In the genomic region with DNA sequence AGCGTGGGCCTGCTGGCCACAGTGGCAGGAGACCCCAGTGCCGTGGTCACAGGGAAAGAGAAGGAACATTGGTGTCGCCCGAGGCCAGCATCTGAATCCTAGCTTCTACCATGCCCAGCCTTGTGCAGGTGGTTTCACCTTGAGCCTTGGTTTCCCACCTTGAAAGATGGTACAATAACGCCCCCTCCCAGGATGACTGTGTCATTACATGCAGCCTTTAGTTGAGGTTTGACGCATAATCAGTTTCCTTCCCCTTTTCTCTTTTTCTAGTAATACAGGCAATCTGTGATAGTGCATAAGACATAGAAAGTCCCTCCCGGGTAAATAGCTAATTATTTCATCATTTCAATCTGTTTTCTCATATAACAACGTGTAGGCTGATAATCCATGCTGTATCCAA, we compare ENCODE assay signal across 21 cellular contexts. TPM values are rescaled to one million over a fixed set of nuclear protein-coding genes. Genes with fewer than 3 reads are reported as not detected.
DNase-seq lines count a peak whose midpoint lies in the region; ATAC-seq, FAIRE-seq and TF ChIP-seq lines count a peak whose summit lies in the region.
"Had no signal": no experiment of that assay in that cellular context is flagged by ENCODE, and none has a peak within 500 bp of the region (broad histone marks: within the 10 kb centered on the region; RNA-seq: fewer than 3 reads in every experiment).

No MANE protein-coding gene starts in this region.

- H3K27ac Mint-ChIP-seq in H9: no peak overlapping the region
- H3K27ac Mint-ChIP-seq: activated CD4-positive, alpha-beta T cell treated with anti-CD3 and anti-CD28 coated beads, Interleukin-2, amount 10 ng/mL, durations not matched to agents 7 days and 5 days had no signal

- peaks cover 11% of the 10 kb centered on the region for H3K27me3 Mint-ChIP-seq in H9 (ENCODE audit: low read depth)

- DNase-seq in D721Med (ENCODE audit: insufficient read length, low spot score) (no peak), H9 (no peak), HepG2 (ENCODE audit: low spot score) (no peak), pons (ENCODE audit: low spot score) (no peak), DMS 273 (lab: John Stamatoyannopoulos, UW; ENCODE audit: unreplicated experiment) (no peak)
- DNase-seq in activated effector memory CD4-positive, alpha-beta T cell treated with anti-CD3 and anti-CD28 coated beads, Interleukin-2, amount 50 U/mL, for 16 hours: no peak
- DNase-seq in activated CD4-positive, alpha-beta T cell treated with anti-CD3 and anti-CD28 coated beads, Interleukin-2, amount 50 U/mL, for 4 hours: no peak
- DNase-seq: activated CD4-positive, alpha-beta T cell treated with anti-CD3 and anti-CD28 coated beads, Interleukin-2, amount 10 ng/mL, durations not matched to agents 7 days and 5 days; activated T-cell treated with anti-CD3 and anti-CD28 coated beads, Interleukin-2, amount 50 U/mL, for 48 hours; brain microvascular endothelial cell; HCEC 1CT; NCI-H1694 treated with DMSO at 0.1 percent for 48 hours; NCI-H226; NK-92 treated with Interleukin-12 subunit alpha and Interleukin-12 subunit beta, amount 100 ng/mL, for 24 hours; stimulated activated CD4-positive, alpha-beta T cell treated with anti-CD3 and anti-CD28 coated beads, Interleukin-2, amount 100 ng/mL, for 48 hours; substantia nigra had no signal

- H4K8ac ChIP-seq in H9 (replicated peaks; ENCODE audit: insufficient read length, low read depth, low read length): no peak overlapping the region

- no peak overlapping the region for H2BK15ac ChIP-seq in H9 (ENCODE audit: low read depth, low read length)

- H2BK120ac ChIP-seq in H9 (ENCODE audit: low read depth, low read length, poor library complexity, severe bottlenecking): no peak overlapping the region

- no peak for TF ChIP-seq POLR2A in HepG2 (IDR thresholded peaks at IDR 0.05; ENCODE audit: insufficient read depth in 1 of 2, low read depth in 2 of 2, low read length in 2 of 2)

- no peaks in the 10 kb centered on the region for H3K9me2 ChIP-seq in OCI-LY1 (ENCODE audit: low read depth, low read length)

- no peak for TF ChIP-seq RAD21 in HepG2 (CRISPR knock-in tag; IDR thresholded peaks at IDR 0.05)

- in situ Hi-C loops in HepG2 (cut with HindIII; ENCODE audit: extremely low pct_ligation_motif_present, low pct_unique_long_range_greater_than_20kb): no loop called here

- no peak overlapping the region for H3K23ac ChIP-seq in H9 (ENCODE audit: insufficient read length, low read depth, low read length)

- TF ChIP-seq CTCF in D721Med (IDR thresholded peaks at IDR 0.05; ENCODE audit: insufficient read depth, missing control alignments) (no peak), H9 (conservative IDR thresholded peaks at IDR 0.05) (peak; percentile 47), OCI-LY1 (IDR thresholded peaks at IDR 0.05; ENCODE audit: low read length) (peak; percentile 49; the same call in 1 of the 2 replicates), HepG2 (CRISPR knock-in tag; IDR thresholded peaks at IDR 0.05) (0 out of 2 replicates have a peak, but pooled peaks have one; percentile 8)

- no peak overlapping the region for H3K56ac ChIP-seq in H9 (ENCODE audit: insufficient read length, low read depth, low read length)

- intact Hi-C loops in HepG2 (cut with micrococcal nuclease; ENCODE audit: unreplicated experiment): no loop called here

- H3K4me1 ChIP-seq in H9 (ENCODE audit: insufficient read depth, low read length): no peaks in the 10 kb centered on the region
- H3K4me1 ChIP-seq in OCI-LY1 (ENCODE audit: insufficient read depth, low read length, severe bottlenecking): no peaks in the 10 kb centered on the region
- H3K4me1 ChIP-seq in HepG2 (ENCODE audit: insufficient read depth, low read length): peaks cover 5% of the 10 kb centered on the region; the same call in 1 of the 2 replicates
- H3K4me1 ChIP-seq: gastroesophageal sphincter, SJSA1 had no signal

- FAIRE-seq in D721Med (lab: Jason Lieb, UNC) (peak; percentile 60), HepG2 (lab: Jason Lieb, UNC) (no peak)

- H2AFZ ChIP-seq in H9 (ENCODE audit: low read length) (no peak overlapping the region), OCI-LY1 (ENCODE audit: low read length) (no peak overlapping the region), HepG2 (ENCODE audit: low read length) (no peak overlapping the region)
- H2AFZ ChIP-seq: parathyroid adenoma had no signal

- no peaks in the 10 kb centered on the region for H3K79me2 ChIP-seq in H9 (ENCODE audit: insufficient read depth, low read length)
- H3K79me2 ChIP-seq in OCI-LY1 (ENCODE audit: insufficient read depth, low read length): no peaks in the 10 kb centered on the region
- H3K79me2 ChIP-seq in HepG2 (ENCODE audit: insufficient read depth, low read length): no peaks in the 10 kb centered on the region
- H3K79me2 ChIP-seq: parathyroid adenoma had no signal

- H3K4me3 ChIP-seq in OCI-LY1 (ENCODE audit: low read depth, low read length, poor library complexity, severe bottlenecking): no peak overlapping the region
- no peak overlapping the region for H3K4me3 ChIP-seq in HepG2 (replicated peaks in 1 of 3; ENCODE audit: insufficient read depth in 1 of 3, low read depth in 2 of 3, low read length in 3 of 3)
- H3K4me3 ChIP-seq: gastroesophageal sphincter, SJSA1 had no signal

- no peak overlapping the region for H3K4me2 ChIP-seq in H9 (ENCODE audit: insufficient read depth, insufficient read length, low read length)
- no peak overlapping the region for H3K4me2 ChIP-seq in OCI-LY1 (ENCODE audit: low read length)
- H3K4me2 ChIP-seq in HepG2 (ENCODE audit: low read depth, low read length): no peak overlapping the region

- H3K9ac ChIP-seq in H9 (ENCODE audit: extremely low read depth, insufficient read length, low read length) (no peak overlapping the region), OCI-LY1 (ENCODE audit: low read length) (no peak overlapping the region), HepG2 (ENCODE audit: insufficient read depth, low read depth, low read length) (no peak overlapping the region)
- H3K9ac ChIP-seq: parathyroid adenoma had no signal

- no peak for ATAC-seq in HepG2
- ATAC-seq: gastroesophageal sphincter had no signal

- H3K9me3 ChIP-seq in H9 (ENCODE audit: control insufficient read depth, low read depth, low read length) (no peaks in the 10 kb centered on the region), OCI-LY1 (ENCODE audit: low read length) (no peaks in the 10 kb centered on the region), HepG2 (ENCODE audit: low read length) (peaks cover 11% of the 10 kb centered on the region)
- H3K9me3 ChIP-seq: gastroesophageal sphincter, SJSA1 had no signal

- no peak overlapping the region for H2BK12ac ChIP-seq in H9 (ENCODE audit: insufficient read length, low read depth, low read length)

- H3K27ac ChIP-seq in H9 (ENCODE audit: insufficient read length, low read depth, low read length) (no peak overlapping the region), OCI-LY1 (ENCODE audit: low read depth, low read length, poor library complexity, severe bottlenecking) (no peak overlapping the region), HepG2 (ENCODE audit: extremely low read length, insufficient read depth, low read length) (no peak overlapping the region)
- H3K27ac ChIP-seq: brain microvascular endothelial cell, gastroesophageal sphincter, parathyroid adenoma, SJSA1 had no signal

- no CpG with 5 or more reads among the region's 8 CpGs for WGBS in H9 (ENCODE audit: extremely low coverage, insufficient read length, low lambda C conversion rate)
- WGBS in HepG2 (ENCODE audit: low lambda C conversion rate): 9% methylated on average over 6 of the region's 8 CpGs

- H3K23me2 ChIP-seq in H9 (ENCODE audit: insufficient read length, low read depth, low read length, poor library complexity, severe bottlenecking): no peaks in the 10 kb centered on the region

- H3T11ph ChIP-seq in H9 (ENCODE audit: low read length): no peak overlapping the region

- H3K9me3 Mint-ChIP-seq in H9: peaks cover 39 to 48% of the 10 kb centered on the region in 2 experiments

- TF ChIP-seq EP300 in HepG2 (IDR thresholded peaks at IDR 0.05; ENCODE audit: low read depth in 2 of 2, low read length in 2 of 2) (no peak), HepG2 (CRISPR knock-in tag; IDR thresholded peaks at IDR 0.05; ENCODE audit: borderline replicate concordance) (no peak)

- H3K14ac ChIP-seq in H9 (ENCODE audit: insufficient read depth, low read length): no peak overlapping the region

- no peaks in the 10 kb centered on the region for H4K20me1 ChIP-seq in H9 (ENCODE audit: control insufficient read depth, insufficient read depth, insufficient read length)
- H4K20me1 ChIP-seq in OCI-LY1 (ENCODE audit: insufficient read depth, low read length): no peaks in the 10 kb centered on the region
- H4K20me1 ChIP-seq in HepG2 (ENCODE audit: insufficient read depth, low read length): no peaks in the 10 kb centered on the region

- no peaks in the 10 kb centered on the region for H3F3A ChIP-seq in OCI-LY1 (ENCODE audit: insufficient read depth, low read length)

- H3K79me1 ChIP-seq in H9 (ENCODE audit: insufficient read depth, low read depth, low read length, poor library complexity, severe bottlenecking): no peaks in the 10 kb centered on the region

- H4K5ac ChIP-seq in H9 (ENCODE audit: insufficient read length, low read depth, low read length): no peak overlapping the region

- H3K36me3 Mint-ChIP-seq in H9 (ENCODE audit: insufficient read depth in 1 of 3, low read depth in 3 of 3): peaks cover 11 to 17% (median 12%) of the 10 kb centered on the region in 3 experiments

- POLR2A ChIA-PET in HepG2 (lab: Yijun Ruan, JAX): no interaction called here

- H3K4me1 Mint-ChIP-seq in H9: no peaks in the 10 kb centered on the region
- H3K4me1 Mint-ChIP-seq: activated CD4-positive, alpha-beta T cell treated with anti-CD3 and anti-CD28 coated beads, Interleukin-2, amount 10 ng/mL, durations not matched to agents 7 days and 5 days had no signal

- no TSS peak for BruUV-seq in HepG2 (replicated peaks; lab: Mats Ljungman, UMichigan)

- H3K27me3 ChIP-seq in H9 (ENCODE audit: insufficient read depth, low read length): no peaks in the 10 kb centered on the region
- H3K27me3 ChIP-seq in OCI-LY1 (ENCODE audit: insufficient read depth, low read length): no peaks in the 10 kb centered on the region; the same call in 1 of the 2 replicates
- peaks cover 0 to 9% of the 10 kb centered on the region in 2 experiments; a peak in 1 of 5 replicates for H3K27me3 ChIP-seq in HepG2 (ENCODE audit: control insufficient read depth in 1 of 2, insufficient read depth in 2 of 2, low read length in 2 of 2)
- H3K27me3 ChIP-seq: brain microvascular endothelial cell, gastroesophageal sphincter, SJSA1 had no signal

- H3K4me3 Mint-ChIP-seq in H9: no peak overlapping the region
- H3K4me3 Mint-ChIP-seq: activated CD4-positive, alpha-beta T cell treated with anti-CD3 and anti-CD28 coated beads, Interleukin-2, amount 10 ng/mL, durations not matched to agents 7 days and 5 days had no signal

- CTCF ChIA-PET in HepG2 (lab: Yijun Ruan, JAX; ENCODE audit: low intra/inter-chr PET ratio, low total read pairs): no interaction called here

- H2BK5ac ChIP-seq in H9 (ENCODE audit: insufficient read length, low read length): no peak overlapping the region

- no peak overlapping the region for H2AK5ac ChIP-seq in H9 (ENCODE audit: insufficient read length, low read length)

- H4K91ac ChIP-seq in H9 (ENCODE audit: insufficient read length, low read depth, low read length): no peak overlapping the region

- no peak overlapping the region for H3K4ac ChIP-seq in H9 (ENCODE audit: low read depth, low read length)

- H2BK20ac ChIP-seq in H9 (ENCODE audit: low read depth, low read length, poor library complexity, severe bottlenecking): no peak overlapping the region

- no peak overlapping the region for H3K18ac ChIP-seq in H9 (ENCODE audit: insufficient read length, low read depth, low read length)

- H3K36me3 ChIP-seq in OCI-LY1 (ENCODE audit: insufficient read depth, low read length): no peaks in the 10 kb centered on the region
- H3K36me3 ChIP-seq in HepG2 (replicated peaks in 1 of 2; ENCODE audit: control insufficient read depth in 1 of 2, insufficient read depth in 2 of 2, low read length in 2 of 2): no peaks in the 10 kb centered on the region
- H3K36me3 ChIP-seq: brain microvascular endothelial cell, gastroesophageal sphincter, SJSA1 had no signal

RNA-seq across cellular contexts. Expression of gene ZNF407, which starts 29.9 kb away (rescaled TPM):
- total RNA-seq in H9 (2021) (8.2 and 8.7 TPM in 2 replicates), HepG2 (2016; rRNA removed; fragmentation: Illumina TruSeq; extraction: Trizol) (8.3 and 8.7 TPM in 2 replicates)
- 3.8 and 5.4 TPM in 2 replicates for total RNA-seq in HepG2 (2016; cell fraction: cytosol; rRNA removed; fragmentation: Illumina TruSeq; extraction: Trizol; ENCODE audit: low read depth)
- total RNA-seq in HepG2 (2016; cell fraction: insoluble cytoplasmic fraction; rRNA removed; fragmentation: Illumina TruSeq; extraction: Trizol): 7.6 and 8.5 TPM in 2 replicates
- 3.2 and 3.7 TPM in 2 replicates for total RNA-seq in HepG2 (2016; cell fraction: membrane; rRNA removed; fragmentation: Illumina TruSeq; extraction: Trizol)
- 30.6 and 34.2 TPM in 2 replicates for total RNA-seq in HepG2 (2016; cell fraction: nucleus; rRNA removed; fragmentation: Illumina TruSeq; extraction: Trizol)
- 2.2 and 2.3 TPM in 2 replicates for polyA plus RNA-seq in HepG2 (2011; rRNA removed)
- 1.9 TPM in 2 replicates for polyA plus RNA-seq in HepG2 (2011; cell fraction: cytosol; rRNA removed)
- polyA plus RNA-seq in HepG2 (2011; cell fraction: nucleus; rRNA removed): 5.6 and 6.2 TPM in 2 replicates
- polyA plus RNA-seq in HepG2 (2012): 2.2 and 3.1 TPM in 2 replicates
- polyA plus RNA-seq in HepG2 (2016; cell fraction: cytosol; fragmentation: Illumina TruSeq; extraction: Trizol; ENCODE audit: low read depth): 0.15 and 0.18 TPM in 2 replicates
- polyA plus RNA-seq in HepG2 (2016; cell fraction: insoluble cytoplasmic fraction; fragmentation: Illumina TruSeq; extraction: Trizol; ENCODE audit: low read depth): 2.2 and 2.5 TPM in 2 replicates
- 0.23 and 0.27 TPM in 2 replicates for polyA plus RNA-seq in HepG2 (2016; cell fraction: membrane; fragmentation: Illumina TruSeq; extraction: Trizol; ENCODE audit: low read depth)
- polyA plus RNA-seq in HepG2 (2016; cell fraction: nucleus; fragmentation: Illumina TruSeq; extraction: Trizol; ENCODE audit: insufficient read depth, low read depth): 5.1 and 5.5 TPM in 2 replicates
- polyA minus RNA-seq in HepG2 (2011; rRNA and poly(A)+ RNA removed; ENCODE audit: low replicate concordance): 24.1 and 31.8 TPM in 2 replicates
- polyA minus RNA-seq in HepG2 (2011; cell fraction: cytosol; rRNA and poly(A)+ RNA removed): 5.8 and 8.0 TPM in 2 replicates
- polyA minus RNA-seq in HepG2 (2011; cell fraction: nucleus; rRNA and poly(A)+ RNA removed): 109 and 118 TPM in 2 replicates

RNA-seq across cellular contexts. Expression of gene CNDP1, which starts 33.5 kb away (rescaled TPM):
- total RNA-seq in H9 (2021): 0.29 TPM in 1 of 2 replicates, not detected in the other
- total RNA-seq in HepG2 (2016; rRNA removed; fragmentation: Illumina TruSeq; extraction: Trizol): not detected in 2 replicates
- total RNA-seq in HepG2 (2016; cell fraction: cytosol; rRNA removed; fragmentation: Illumina TruSeq; extraction: Trizol; ENCODE audit: low read depth): not detected in 2 replicates
- total RNA-seq in HepG2 (2016; cell fraction: insoluble cytoplasmic fraction; rRNA removed; fragmentation: Illumina TruSeq; extraction: Trizol): 0.06 TPM in 1 of 2 replicates, not detected in the other
- not detected in 2 replicates for total RNA-seq in HepG2 (2016; cell fraction: membrane; rRNA removed; fragmentation: Illumina TruSeq; extraction: Trizol)
- not detected in 2 replicates for total RNA-seq in HepG2 (2016; cell fraction: nucleus; rRNA removed; fragmentation: Illumina TruSeq; extraction: Trizol)
- 0.01 and 0.13 TPM in 2 replicates for polyA plus RNA-seq in HepG2 (2011; rRNA removed)
- 0.03 TPM in 1 of 2 replicates, not detected in the other for polyA plus RNA-seq in HepG2 (2011; cell fraction: cytosol; rRNA removed)
- polyA plus RNA-seq in HepG2 (2011; cell fraction: nucleus; rRNA removed): 0.08 and 0.45 TPM in 2 replicates
- 0.07 TPM in 1 of 2 replicates, not detected in the other for polyA plus RNA-seq in HepG2 (2012)
- not detected in 2 replicates for polyA plus RNA-seq in HepG2 (2016; cell fraction: cytosol; fragmentation: Illumina TruSeq; extraction: Trizol; ENCODE audit: low read depth)
- not detected in 2 replicates for polyA plus RNA-seq in HepG2 (2016; cell fraction: insoluble cytoplasmic fraction; fragmentation: Illumina TruSeq; extraction: Trizol; ENCODE audit: low read depth)
- not detected in 2 replicates for polyA plus RNA-seq in HepG2 (2016; cell fraction: membrane; fragmentation: Illumina TruSeq; extraction: Trizol; ENCODE audit: low read depth)
- polyA plus RNA-seq in HepG2 (2016; cell fraction: nucleus; fragmentation: Illumina TruSeq; extraction: Trizol; ENCODE audit: insufficient read depth, low read depth): 0.25 TPM in 1 of 2 replicates, not detected in the other
- polyA minus RNA-seq in HepG2 (2011; rRNA and poly(A)+ RNA removed; ENCODE audit: low replicate concordance): not detected in 2 replicates
- polyA minus RNA-seq in HepG2 (2011; cell fraction: cytosol; rRNA and poly(A)+ RNA removed): not detected in 2 replicates
- 0.13 and 0.37 TPM in 2 replicates for polyA minus RNA-seq in HepG2 (2011; cell fraction: nucleus; rRNA and poly(A)+ RNA removed)
- total RNA-seq: activated CD4-positive, alpha-beta T cell treated with anti-CD3 and anti-CD28 coated beads, Interleukin-2, amount 10 ng/mL, durations not matched to agents 7 days and 5 days; G401; SJSA1 had no signal
